1 cellular context compared by ENCODE assay signal in the genomic region with DNA sequence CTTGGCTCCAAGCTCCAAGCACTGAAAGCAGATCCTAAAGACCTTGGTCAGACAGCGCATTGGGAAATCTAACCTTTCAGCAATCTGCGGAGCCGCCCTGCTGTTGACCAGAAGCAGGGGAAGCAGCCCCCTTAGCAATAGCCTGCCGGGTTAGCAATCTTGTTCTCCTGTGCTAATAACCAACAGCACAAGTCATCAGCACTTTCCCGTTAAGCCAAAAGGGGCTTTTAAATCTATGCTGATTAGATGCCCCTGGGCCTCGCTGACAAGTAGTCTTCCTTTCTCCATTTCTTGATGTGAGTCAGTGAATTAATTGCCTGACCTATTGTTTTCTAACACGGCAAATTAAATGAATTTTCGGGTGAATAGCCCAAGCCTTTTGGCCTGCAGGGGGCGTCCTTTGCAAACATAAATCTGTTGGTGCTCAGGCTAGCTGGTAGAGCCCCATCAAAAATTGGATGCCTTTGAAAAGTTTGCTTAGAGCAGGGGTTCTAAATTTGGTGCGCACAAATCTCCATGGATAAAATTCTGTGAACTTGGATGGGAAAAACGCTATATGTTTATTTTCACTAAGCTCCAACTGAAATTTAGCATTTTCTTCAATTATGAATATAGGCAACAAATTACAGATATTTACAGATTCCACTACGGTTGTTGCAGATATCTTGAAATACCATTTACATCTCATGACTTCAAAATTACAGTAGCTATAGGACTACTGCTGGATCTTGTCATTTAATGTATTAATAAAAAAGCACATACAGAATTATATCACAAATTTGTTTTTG.
A peak's percentile ranks its signal among the peaks of the same experiment; 100 is the strongest.
TF ChIP-seq lines count a peak whose summit lies in the region.

No MANE protein-coding gene starts in this region.

TF ChIP-seq in K562, 482 proteins besides CTCF, POLR2A, EP300 and RAD21 (continued from another document):
- TF ChIP-seq, protein P1, sequence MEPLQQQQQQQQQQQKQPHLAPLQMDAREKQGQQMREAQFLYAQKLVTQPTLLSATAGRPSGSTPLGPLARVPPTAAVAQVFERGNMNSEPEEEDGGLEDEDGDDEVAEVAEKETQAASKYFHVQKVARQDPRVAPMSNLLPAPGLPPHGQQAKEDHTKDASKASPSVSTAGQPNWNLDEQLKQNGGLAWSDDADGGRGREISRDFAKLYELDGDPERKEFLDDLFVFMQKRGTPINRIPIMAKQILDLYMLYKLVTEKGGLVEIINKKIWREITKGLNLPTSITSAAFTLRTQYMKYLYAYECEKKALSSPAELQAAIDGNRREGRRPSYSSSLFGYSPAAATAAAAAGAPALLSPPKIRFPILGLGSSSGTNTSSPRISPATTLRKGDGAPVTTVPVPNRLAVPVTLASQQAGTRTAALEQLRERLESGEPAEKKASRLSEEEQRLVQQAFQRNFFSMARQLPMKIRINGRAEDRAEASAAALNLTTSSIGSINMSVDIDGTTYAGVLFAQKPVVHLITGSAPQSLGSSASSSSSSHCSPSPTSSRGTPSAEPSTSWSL (CRISPR knock-in tag; IDR thresholded peaks at IDR 0.05; ENCODE audit: borderline replicate concordance), result no peak
- TF ChIP-seq MYC (IDR thresholded peaks at IDR 0.05; ENCODE audit: low read depth, low read length) (no peak), MYC (CRISPR knock-in tag; IDR thresholded peaks at IDR 0.05; ENCODE audit: borderline replicate concordance, low read depth) (no peak), PCBP1 (IDR thresholded peaks at IDR 0.05; ENCODE audit: low read depth, low read length, poor library complexity, severe bottlenecking) (no peak), ZNF444 (CRISPR knock-in tag; IDR thresholded peaks at IDR 0.05) (no peak), POU5F1 (IDR thresholded peaks at IDR 0.05; ENCODE audit: borderline replicate concordance, low read depth, low read length, partially characterized antibody) (no peak), ETV1 (tag; conservative IDR thresholded peaks at IDR 0.05; ENCODE audit: low read depth) (no peak), CBX2 (IDR thresholded peaks at IDR 0.05; ENCODE audit: insufficient read depth, low read length, poor library complexity, severe bottlenecking) (no peak), MYNN (IDR thresholded peaks at IDR 0.05) (no peak), MYNN (CRISPR knock-in tag; IDR thresholded peaks at IDR 0.05) (no peak), SMC3 (conservative IDR thresholded peaks at IDR 0.05; ENCODE audit: insufficient read depth, low read depth, low read length) (peak; percentile 68)
- TF ChIP-seq, protein P2, sequence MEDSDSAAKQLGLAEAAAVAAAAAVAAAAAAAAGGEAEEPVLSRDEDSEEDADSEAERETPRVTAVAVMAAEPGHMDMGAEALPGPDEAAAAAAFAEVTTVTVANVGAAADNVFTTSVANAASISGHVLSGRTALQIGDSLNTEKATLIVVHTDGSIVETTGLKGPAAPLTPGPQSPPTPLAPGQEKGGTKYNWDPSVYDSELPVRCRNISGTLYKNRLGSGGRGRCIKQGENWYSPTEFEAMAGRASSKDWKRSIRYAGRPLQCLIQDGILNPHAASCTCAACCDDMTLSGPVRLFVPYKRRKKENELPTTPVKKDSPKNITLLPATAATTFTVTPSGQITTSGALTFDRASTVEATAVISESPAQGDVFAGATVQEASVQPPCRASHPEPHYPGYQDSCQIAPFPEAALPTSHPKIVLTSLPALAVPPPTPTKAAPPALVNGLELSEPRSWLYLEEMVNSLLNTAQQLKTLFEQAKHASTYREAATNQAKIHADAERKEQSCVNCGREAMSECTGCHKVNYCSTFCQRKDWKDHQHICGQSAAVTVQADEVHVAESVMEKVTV (CRISPR knock-in tag; IDR thresholded peaks at IDR 0.05), result peak; percentile 62
- TF ChIP-seq, protein P3, sequence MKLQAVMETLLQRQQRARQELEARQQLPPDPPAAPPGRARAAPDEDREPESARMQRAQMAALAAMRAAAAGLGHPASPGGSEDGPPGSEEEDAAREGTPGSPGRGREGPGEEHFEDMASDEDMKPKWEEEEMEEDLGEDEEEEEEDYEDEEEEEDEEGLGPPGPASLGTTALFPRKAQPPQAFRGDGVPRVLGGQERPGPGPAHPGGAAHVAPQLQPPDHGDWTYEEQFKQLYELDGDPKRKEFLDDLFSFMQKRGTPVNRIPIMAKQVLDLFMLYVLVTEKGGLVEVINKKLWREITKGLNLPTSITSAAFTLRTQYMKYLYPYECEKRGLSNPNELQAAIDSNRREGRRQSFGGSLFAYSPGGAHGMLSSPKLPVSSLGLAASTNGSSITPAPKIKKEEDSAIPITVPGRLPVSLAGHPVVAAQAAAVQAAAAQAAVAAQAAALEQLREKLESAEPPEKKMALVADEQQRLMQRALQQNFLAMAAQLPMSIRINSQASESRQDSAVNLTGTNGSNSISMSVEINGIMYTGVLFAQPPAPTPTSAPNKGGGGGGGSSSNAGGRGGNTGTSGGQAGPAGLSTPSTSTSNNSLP (IDR thresholded peaks at IDR 0.05; ENCODE audit: borderline replicate concordance, low read depth, low read length), result 0 out of 2 replicates have a peak, but pooled peaks have one; percentile 16
